26 cellular contexts compared by ENCODE assay signal in the genomic region with DNA sequence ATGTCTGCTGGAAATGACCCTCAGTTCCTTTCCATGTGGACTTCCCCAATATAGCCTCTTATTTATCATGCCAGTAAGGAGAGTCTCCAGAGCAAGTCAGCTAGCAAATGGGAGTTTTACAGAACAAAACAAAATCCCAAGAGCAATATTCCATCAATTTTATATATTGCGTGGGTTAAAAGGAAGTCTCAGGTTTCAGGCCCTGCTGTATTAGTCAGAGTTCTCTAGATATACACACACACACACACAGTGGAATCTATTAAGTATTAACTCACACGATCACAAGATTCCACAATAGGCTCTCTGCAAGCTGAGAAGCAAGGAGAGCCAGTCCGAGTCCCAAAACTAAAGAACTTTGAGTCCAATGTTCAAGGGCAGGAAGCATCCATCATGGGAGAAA.
DNase-seq lines count a peak whose midpoint lies in the region; TF ChIP-seq lines count a peak whose summit lies in the region.
"Had no signal": no experiment of that assay in that cellular context is flagged by ENCODE, and none has a peak within 500 bp of the region (broad histone marks: within the 10 kb centered on the region; RNA-seq: fewer than 3 reads in every experiment).

No MANE protein-coding gene starts in this region.

- no TSS peak for BruUV-seq in mammary epithelial cell (replicated peaks; lab: Mats Ljungman, UMichigan)

- no peaks in the 10 kb centered on the region for H3K79me1 ChIP-seq in trophoblast cell (ENCODE audit: low read length)

- no peak overlapping the region for H4K8ac ChIP-seq in trophoblast cell (ENCODE audit: low read depth, low read length)

- no peak overlapping the region for H4K12ac ChIP-seq in trophoblast cell (ENCODE audit: low read depth, low read length)

- dilution Hi-C loops in mammary epithelial cell (cut with HindIII; ENCODE audit: low sequenced_read_pairs) = no loop called here

- CTCF ChIA-PET in mammary epithelial cell (lab: Charles Lee; ENCODE audit: low non-redundant PET) = no interaction called here

- no peaks in the 10 kb centered on the region for H3K9me3 ChIP-seq in trophoblast cell (ENCODE audit: insufficient read depth, low read depth, low read length)
- no peaks in the 10 kb centered on the region for H3K9me3 ChIP-seq in mammary epithelial cell (replicated peaks; ENCODE audit: insufficient read depth, low read length)
- H3K9me3 ChIP-seq: A549; BLaER1 treated with 17β-estradiol and CSF1 and Interleukin-3, amounts not matched to agents 10 nM and 100 nM; HAP-1 had no signal

- H2AK5ac ChIP-seq in trophoblast cell (ENCODE audit: low read length) = no peak overlapping the region

- no peak overlapping the region for H2AFZ ChIP-seq in trophoblast cell (ENCODE audit: insufficient read depth, low read length, poor library complexity)
- no peak overlapping the region for H2AFZ ChIP-seq in mammary epithelial cell (ENCODE audit: low read depth, low read length)

- no peak overlapping the region for H3K23ac ChIP-seq in trophoblast cell (ENCODE audit: low read length)

- intact Hi-C loops in mammary epithelial cell (cut with micrococcal nuclease) = no loop called here

- H4K20me1 ChIP-seq in mammary epithelial cell (ENCODE audit: insufficient read depth, low read length) = no peaks in the 10 kb centered on the region
- H4K20me1 ChIP-seq: BLaER1 treated with 17β-estradiol and CSF1 and Interleukin-3, amounts not matched to agents 10 nM and 100 nM had no signal

- H3K4ac ChIP-seq in trophoblast cell (ENCODE audit: low read depth, low read length) = no peak overlapping the region

- no CpG with 5 or more reads among the region's 3 CpGs for WGBS in trophoblast cell (ENCODE audit: extremely low coverage, insufficient coverage, insufficient read length)
- 67% methylated on average over 3 of the region's 3 CpGs for WGBS in mammary epithelial cell (ENCODE audit: low coverage, missing lambda C conversion rate)

- no peak for TF ChIP-seq CTCF in epithelial cell of esophagus (IDR thresholded peaks at IDR 0.05; ENCODE audit: insufficient read depth, low read depth, low read length, missing control alignments)
- TF ChIP-seq CTCF in kidney epithelial cell (IDR thresholded peaks at IDR 0.05; ENCODE audit: insufficient read depth, low read length, poor library complexity, severe bottlenecking) = no peak
- TF ChIP-seq CTCF in mammary epithelial cell (conservative IDR thresholded peaks at IDR 0.05 in 1 of 2, IDR thresholded peaks at IDR 0.05 in 1 of 2; ENCODE audit: extremely low read depth in 1 of 2, insufficient read depth in 1 of 2, low read depth in 1 of 2, low read length in 2 of 2) = no peak

- H3K4me3 ChIP-seq in epithelial cell of esophagus (ENCODE audit: low read length) (no peak overlapping the region), kidney epithelial cell (ENCODE audit: low read depth, low read length) (no peak overlapping the region), trophoblast cell (ENCODE audit: low read depth, low read length) (no peak overlapping the region), mammary epithelial cell (replicated peaks in 1 of 3; ENCODE audit: insufficient read depth in 1 of 3, low read depth in 2 of 3, low read length in 3 of 3) (no peak overlapping the region)
- H3K4me3 ChIP-seq: A549; BLaER1 treated with 17β-estradiol and CSF1 and Interleukin-3, amounts not matched to agents 10 nM and 100 nM; HAP-1 had no signal

- no peak overlapping the region for H2BK5ac ChIP-seq in trophoblast cell (ENCODE audit: low read depth, low read length, poor library complexity)

- DNase-seq in COLO829 (ENCODE audit: low spot score) (peak; percentile 28), LHCN-M2 (ENCODE audit: low read depth) (peak; percentile 19), epithelial cell of esophagus (ENCODE audit: low read depth) (peak; percentile 49), kidney epithelial cell (ENCODE audit: low read depth) (peak; percentile 44), trophoblast cell (no peak), cortex of kidney (lab: John Stamatoyannopoulos, UW) (no peak), mammary epithelial cell (no peak), OCI-M1 (lab: John Stamatoyannopoulos, UW) (no peak)
- DNase-seq: activated T-cell treated with anti-CD3 and anti-CD28 coated beads, Interleukin-2, amount 50 U/mL, for 1 hour; amniotic stem cell; erythroblast; GF-D8; glutamatergic neuron; Kasumi-1; left colon; mesendoderm; naive B cell; NCI-H1048; NCI-H2029; NCI-H2227 treated with DMSO at 0.1 percent for 48 hours; NCI-H774; right cardiac atrium; SHP77 had no signal

- H3K27me3 ChIP-seq in kidney epithelial cell (ENCODE audit: control insufficient read depth, insufficient read depth, low read length) = no peaks in the 10 kb centered on the region
- H3K27me3 ChIP-seq in trophoblast cell (ENCODE audit: insufficient read depth, low read length) = no peaks in the 10 kb centered on the region
- peaks cover 4% of the 10 kb centered on the region for H3K27me3 ChIP-seq in mammary epithelial cell (ENCODE audit: insufficient read depth, low read length)
- H3K27me3 ChIP-seq: BLaER1 treated with 17β-estradiol and CSF1 and Interleukin-3, amounts not matched to agents 10 nM and 100 nM had no signal

- H3K14ac ChIP-seq in trophoblast cell (ENCODE audit: low read length) = no peak overlapping the region

- H3K4me2 ChIP-seq in trophoblast cell (ENCODE audit: low read length) (no peak overlapping the region), mammary epithelial cell (ENCODE audit: insufficient read depth, low read depth, low read length) (no peak overlapping the region)
- H3K4me2 ChIP-seq: A549; BLaER1 treated with 17β-estradiol and CSF1 and Interleukin-3, amounts not matched to agents 10 nM and 100 nM had no signal

- in situ Hi-C loops in mammary epithelial cell (cut with MboI; ENCODE audit: low sequenced_read_pairs in 2 of 2) = loop anchor here in 1 of 2 donors (10.0 kb wide), 1 partner anchor 916 kb away; the partner anchor contains the start of gene PTH2R

- no peak overlapping the region for H2BK120ac ChIP-seq in trophoblast cell (ENCODE audit: insufficient read depth, low read length, poor library complexity)

- H4K91ac ChIP-seq in trophoblast cell (ENCODE audit: low read depth, low read length) = no peak overlapping the region

- H3K9ac ChIP-seq in trophoblast cell (ENCODE audit: low read length) = no peak overlapping the region
- H3K9ac ChIP-seq in mammary epithelial cell (ENCODE audit: insufficient read depth, low read length) = no peak overlapping the region
- H3K9ac ChIP-seq: BLaER1 treated with 17β-estradiol and CSF1 and Interleukin-3, amounts not matched to agents 10 nM and 100 nM had no signal

- H3K18ac ChIP-seq in trophoblast cell (ENCODE audit: low read length) = no peak overlapping the region

- H2BK12ac ChIP-seq in trophoblast cell (ENCODE audit: low read length) = no peak overlapping the region

- H3K79me2 ChIP-seq in trophoblast cell (ENCODE audit: control insufficient read depth, insufficient read depth, low read length, poor library complexity) = no peaks in the 10 kb centered on the region
- no peaks in the 10 kb centered on the region for H3K79me2 ChIP-seq in mammary epithelial cell (ENCODE audit: insufficient read depth, low read length)

- no peak overlapping the region for H3K27ac ChIP-seq in trophoblast cell (ENCODE audit: low read depth, low read length)
- H3K27ac ChIP-seq in mammary epithelial cell (ENCODE audit: insufficient read depth, low read depth, low read length) = no peak overlapping the region
- H3K27ac ChIP-seq: A549; BLaER1 treated with 17β-estradiol and CSF1 and Interleukin-3, amounts not matched to agents 10 nM and 100 nM had no signal

- no peaks in the 10 kb centered on the region for H3K36me3 ChIP-seq in kidney epithelial cell (ENCODE audit: control insufficient read depth, insufficient read depth, low read length)
- no peaks in the 10 kb centered on the region for H3K36me3 ChIP-seq in trophoblast cell (ENCODE audit: control insufficient read depth in 1 of 2, insufficient read depth in 2 of 2, low read length in 2 of 2)
- H3K36me3 ChIP-seq in mammary epithelial cell (ENCODE audit: insufficient read depth, low read length) = no peaks in the 10 kb centered on the region
- H3K36me3 ChIP-seq: BLaER1 treated with 17β-estradiol and CSF1 and Interleukin-3, amounts not matched to agents 10 nM and 100 nM; HAP-1 had no signal

- H3K4me1 ChIP-seq in trophoblast cell (ENCODE audit: control insufficient read depth in 1 of 2, insufficient read depth in 2 of 2, low read length in 2 of 2) (no peaks in the 10 kb centered on the region), mammary epithelial cell (ENCODE audit: insufficient read depth, low read length) (no peaks in the 10 kb centered on the region)
- H3K4me1 ChIP-seq: A549; BLaER1 treated with 17β-estradiol and CSF1 and Interleukin-3, amounts not matched to agents 10 nM and 100 nM had no signal

Comparison
In these comparisons a context has a peak if more than half of its experiments do, and no peak if none do; other contexts are left out.
1. DNase-seq: peak in COLO829 (single experiment), LHCN-M2 (single experiment), epithelial cell of esophagus (single experiment) and kidney epithelial cell (single experiment); none in trophoblast cell (0 of 2), cortex of kidney (single experiment), mammary epithelial cell (single experiment) and OCI-M1 (single experiment).